In the genomic region with DNA sequence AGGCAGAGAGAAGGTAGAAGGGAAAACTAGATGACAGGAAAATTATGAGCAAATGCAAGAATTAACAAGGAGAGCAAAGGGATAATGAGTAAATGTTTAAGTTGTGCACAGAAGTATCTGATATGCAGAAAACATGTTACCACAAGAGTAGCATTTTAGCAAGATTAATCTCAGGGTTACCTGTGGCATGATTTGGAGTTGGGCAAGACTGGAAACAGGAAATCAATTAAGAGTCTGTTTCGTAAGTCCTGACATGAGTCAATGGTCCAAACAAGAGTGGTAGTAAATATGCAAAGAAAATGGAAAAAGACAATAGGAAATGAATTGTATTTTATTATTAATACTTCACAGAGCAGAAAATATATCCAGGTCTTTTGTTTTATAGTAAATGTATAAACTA, we compare ENCODE assay signal across 18 cellular contexts.
"Had no signal": no experiment of that assay in that cellular context is flagged by ENCODE, and none has a peak within 500 bp of the region (broad histone marks: within the 10 kb centered on the region; RNA-seq: fewer than 3 reads in every experiment).

No MANE protein-coding gene starts in this region.

- H3K27ac ChIP-seq: brain microvascular endothelial cell, esophagus squamous epithelium, upper lobe of right lung, VCaP had no signal

- H3K27me3 ChIP-seq: brain microvascular endothelial cell, esophagus squamous epithelium, upper lobe of right lung had no signal

- H3K9me3 ChIP-seq: esophagus squamous epithelium, upper lobe of right lung had no signal

- H3K4me3 ChIP-seq: esophagus squamous epithelium, lung, upper lobe of right lung had no signal

- H3K4me1 ChIP-seq: upper lobe of right lung had no signal

- ATAC-seq: activated T-cell treated with anti-CD3 and anti-CD28 coated beads, Interleukin-2, amount 50 U/mL, for 4 hours; left cardiac atrium; upper lobe of right lung had no signal

- DNase-seq: activated CD4-positive, alpha-beta T cell treated with anti-CD3 and anti-CD28 coated beads, Interleukin-2, amount 50 U/mL, for 1 hour; activated CD4-positive, CD25-positive, alpha-beta regulatory T cell treated with anti-CD3 and anti-CD28 coated beads, Interleukin-2, amount 50 U/mL, for 72 hours; activated CD8-positive, alpha-beta memory T cell treated with anti-CD3 and anti-CD28 coated beads, Interleukin-2, amount 50 U/mL, for 4 hours; activated naive CD4-positive, alpha-beta T cell treated with anti-CD3 and anti-CD28 coated beads for 36 hours; activated T-cell treated with anti-CD3 and anti-CD28 coated beads, Interleukin-2, amount 50 U/mL, for 4 hours; anterior cingulate cortex; brain microvascular endothelial cell; cortex of kidney; effector CD4-positive, alpha-beta T cell; esophagus squamous epithelium; left cardiac atrium; posterior cingulate gyrus; retina; stimulated activated naive CD4-positive, alpha-beta T cell; T-helper 2 cell; upper lobe of right lung had no signal

- H3K36me3 ChIP-seq: brain microvascular endothelial cell, esophagus squamous epithelium, upper lobe of right lung had no signal
